11 cellular contexts compared by ENCODE assay signal in the genomic region with DNA sequence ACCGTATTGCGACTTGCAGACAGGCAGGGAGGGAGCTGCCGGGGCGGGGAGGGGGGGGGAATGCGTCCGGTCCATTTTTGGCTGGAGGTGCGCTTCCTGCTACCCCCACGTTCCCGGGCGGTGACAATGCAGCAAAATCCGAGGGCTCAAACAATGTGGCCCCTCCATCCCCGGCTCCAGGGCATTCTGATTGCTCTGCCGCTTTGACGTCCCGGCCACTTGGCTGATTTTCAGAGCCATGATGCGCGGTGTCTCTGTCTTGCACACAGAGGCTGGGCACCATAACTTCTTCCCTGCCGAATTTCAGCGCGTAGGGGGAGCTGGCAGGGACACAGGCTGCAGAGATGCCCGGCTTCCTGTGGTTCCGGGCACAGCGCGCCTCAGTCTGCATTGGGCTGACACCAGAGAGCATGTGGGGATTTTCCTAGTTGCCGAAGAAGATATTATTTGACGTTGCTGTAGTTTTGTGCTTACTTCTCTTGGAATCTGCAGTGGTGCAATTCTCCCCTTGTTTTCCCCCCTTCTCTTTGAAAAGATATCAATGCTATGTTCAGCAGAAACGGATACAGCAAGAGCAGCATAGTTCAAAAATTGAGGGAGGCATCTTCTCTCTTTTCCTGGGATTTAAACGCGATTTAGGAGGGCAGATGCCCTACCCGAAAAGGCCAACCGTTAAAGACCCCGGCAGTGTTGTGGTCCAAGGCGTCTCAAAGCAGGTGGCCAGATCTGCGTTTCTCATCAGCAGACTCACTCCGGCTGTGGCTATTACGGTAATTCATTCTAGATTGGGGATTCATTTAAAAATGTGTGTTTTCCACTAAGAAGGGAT. TPM values are rescaled to one million over a fixed set of nuclear protein-coding genes. Genes with fewer than 3 reads are reported as not detected.
DNase-seq lines count a peak whose midpoint lies in the region; ATAC-seq, FAIRE-seq and TF ChIP-seq lines count a peak whose summit lies in the region.
"Had no signal": no experiment of that assay in that cellular context is flagged by ENCODE, and none has a peak within 500 bp of the region (broad histone marks: within the 10 kb centered on the region; RNA-seq: fewer than 3 reads in every experiment).

No MANE protein-coding gene starts in this region.

- CTCF ChIA-PET in GM12878 (lab: Yijun Ruan, JAX) = interaction anchor here (1.9 kb wide), 1 partner anchor 173 kb away, joined by 4 read pairs; no protein-coding TSS in a partner anchor

- ATAC-seq in Right ventricle myocardium superior (ENCODE audit: poor library complexity) (no peak), GM12878 (peak; percentile 14), lung (ENCODE audit: insufficient read depth, low FRiP score) (peak; percentile 34)

- no peak overlapping the region for H3K9ac ChIP-seq in GM12878 (ENCODE audit: control insufficient read depth, insufficient read depth, low read length)

- 29% methylated on average over 36 of the region's 36 CpGs for WGBS in GM12878 (ENCODE audit: insufficient coverage, insufficient replicate concordance, low lambda C conversion rate, missing lambda C conversion rate)
- WGBS in lung, 2 donors = 9 to 10% methylated on average over 35 to 36 of the region's 36 CpGs

- no TSS peak for BruUV-seq in GM12878 (replicated peaks; lab: Mats Ljungman, UMichigan)

- H3K27ac ChIP-seq in GM12878 (ENCODE audit: control insufficient read depth, insufficient read depth) (no peak overlapping the region), lung (ENCODE audit: low read depth in 1 of 2, low read length in 1 of 2) (no peak overlapping the region), uterus (no peak overlapping the region)
- H3K27ac ChIP-seq: pancreas had no signal

- H3K4me1 ChIP-seq in GM12878 (ENCODE audit: control insufficient read depth, insufficient read depth, low read length) = no peaks in the 10 kb centered on the region; the same call in 1 of the 2 replicates
- peaks cover 0 to 13% of the 10 kb centered on the region in 2 donors for H3K4me1 ChIP-seq in lung (ENCODE audit: control insufficient read depth in 2 of 2, insufficient read depth in 2 of 2, low read length in 2 of 2)
- H3K4me1 ChIP-seq in uterus = peaks cover 0 to 17% of the 10 kb centered on the region in 2 donors

- DNase-seq in Right ventricle myocardium superior = peak; percentile 35
- no peak for DNase-seq in cardiac septum (ENCODE audit: low spot score)
- no peak for DNase-seq in GM12878 (ENCODE audit: low read depth, low spot score)
- DNase-seq in lung (ENCODE audit: low spot score) = no peak
- DNase-seq in urothelium cell line (ENCODE audit: low spot score) = peak; percentile 31
- no peak for DNase-seq in uterus
- no peak for DNase-seq in OCI-M1 (lab: John Stamatoyannopoulos, UW)
- DNase-seq in NCI-H2171 (lab: John Stamatoyannopoulos, UW) = no peak
- DNase-seq: DMS79 had no signal

- TF ChIP-seq EP300 in GM12878 (IDR thresholded peaks at IDR 0.05; ENCODE audit: borderline replicate concordance in 1 of 2, control insufficient read depth in 1 of 2, low read depth in 2 of 2, low read length in 2 of 2) = no peak

- TF ChIP-seq RAD21 in GM12878 (IDR thresholded peaks at IDR 0.05; ENCODE audit: insufficient read depth, low read depth, low read length) = no peak

- H3K27me3 ChIP-seq in GM12878 (replicated peaks in 1 of 2; ENCODE audit: control insufficient read depth in 2 of 2, insufficient read depth in 2 of 2, low read length in 1 of 2) (peaks cover 3 to 13% of the 10 kb centered on the region in 2 experiments), lung (ENCODE audit: control insufficient read depth, insufficient read depth) (peaks cover 14% of the 10 kb centered on the region), uterus (peaks cover 11 to 67% of the 10 kb centered on the region in 2 donors)

- FAIRE-seq in GM12878 (lab: Jason Lieb, UNC) (no peak), urothelium cell line (lab: Jason Lieb, UNC) (no peak)
- FAIRE-seq: bronchial epithelial cell, pancreas had no signal

- peak overlapping the region; percentile 7; the same call in 1 of the 2 replicates for H2AFZ ChIP-seq in GM12878 (ENCODE audit: control insufficient read depth, low read depth, low read length)

- H3K36me3 ChIP-seq in GM12878 (ENCODE audit: control insufficient read depth in 2 of 2, insufficient read depth in 2 of 2, low read length in 1 of 2) (no peaks in the 10 kb centered on the region), lung (ENCODE audit: control insufficient read depth in 2 of 2, insufficient read depth in 2 of 2, low read length in 2 of 2) (no peaks in the 10 kb centered on the region), uterus (no peaks in the 10 kb centered on the region)
- H3K36me3 ChIP-seq: pancreas had no signal

- TF ChIP-seq POLR2A in GM12878 (IDR thresholded peaks at IDR 0.05; ENCODE audit: low read depth, low read length) = no peak
- TF ChIP-seq POLR2A in uterus (IDR thresholded peaks at IDR 0.05) = no peak

- in situ Hi-C loops in GM12878 (cut with MboI) = no loop called here

- no peaks in the 10 kb centered on the region for H3K9me3 ChIP-seq in GM12878 (replicated peaks; ENCODE audit: control insufficient read depth, insufficient read depth, low read length)
- peaks cover 0 to 2% of the 10 kb centered on the region in 2 donors for H3K9me3 ChIP-seq in lung (ENCODE audit: control insufficient read depth in 2 of 2, insufficient read depth in 1 of 2, low read length in 1 of 2)
- H3K9me3 ChIP-seq in uterus = no peaks in the 10 kb centered on the region
- H3K9me3 ChIP-seq: pancreas had no signal

- intact Hi-C loops in Right ventricle myocardium superior (cut with DNase I) = no loop called here
- intact Hi-C loops in cardiac septum (cut with DNase I) = loop anchor here (10.0 kb wide), 1 partner anchor 169 kb away; no protein-coding TSS in a partner anchor
- intact Hi-C loops in GM12878 (cut with micrococcal nuclease; ENCODE audit: unreplicated experiment) = loop anchor here (5.0 kb wide), 1 partner anchor 148 kb away; no protein-coding TSS in a partner anchor
- intact Hi-C loops in uterus (cut with DNase I; ENCODE audit: low total_unique reads) = no loop called here

- no peaks in the 10 kb centered on the region for H4K20me1 ChIP-seq in GM12878 (ENCODE audit: control insufficient read depth, insufficient read depth)

- SMC1A ChIA-PET in GM12878 (lab: Charles Lee; ENCODE audit: uncharacterized antibody, unreplicated experiment) = no interaction called here

- RAD21 ChIA-PET in GM12878 (lab: Charles Lee; ENCODE audit: unreplicated experiment) = no interaction called here

- TF ChIP-seq CTCF in GM12878 (IDR thresholded peaks at IDR 0.05 in 2 of 3, conservative IDR thresholded peaks at IDR 0.05 in 1 of 3; ENCODE audit: control insufficient read depth in 2 of 3, extremely low read depth in 1 of 3, insufficient read depth in 1 of 3, low read depth in 3 of 3, low read length in 3 of 3) (no peak), lung (IDR thresholded peaks at IDR 0.05; ENCODE audit: control extremely low read depth, extremely low read depth) (no peak), uterus (IDR thresholded peaks at IDR 0.05) (no peak)

- POLR2A ChIA-PET in GM12878 (lab: Charles Lee) = no interaction called here

- no peaks in the 10 kb centered on the region for H3K79me2 ChIP-seq in GM12878 (ENCODE audit: control insufficient read depth, insufficient read depth, low read length)

- H3K4me2 ChIP-seq in GM12878 (ENCODE audit: control insufficient read depth, insufficient read depth) = peak overlapping the region; percentile 72

- H3K4me3 ChIP-seq in GM12878 (peak overlapping the region; percentile 55; the same call in 1 of the 2 replicates), lung (no peak overlapping the region), uterus (peak overlapping the region in 1 of 2 donors; percentile 27)

TF ChIP-seq in GM12878, 131 proteins besides CTCF, POLR2A, EP300 and RAD21:
- TF ChIP-seq MTA3 (IDR thresholded peaks at IDR 0.05; ENCODE audit: borderline replicate concordance, low read length) = no peak
- TF ChIP-seq, protein P1, sequence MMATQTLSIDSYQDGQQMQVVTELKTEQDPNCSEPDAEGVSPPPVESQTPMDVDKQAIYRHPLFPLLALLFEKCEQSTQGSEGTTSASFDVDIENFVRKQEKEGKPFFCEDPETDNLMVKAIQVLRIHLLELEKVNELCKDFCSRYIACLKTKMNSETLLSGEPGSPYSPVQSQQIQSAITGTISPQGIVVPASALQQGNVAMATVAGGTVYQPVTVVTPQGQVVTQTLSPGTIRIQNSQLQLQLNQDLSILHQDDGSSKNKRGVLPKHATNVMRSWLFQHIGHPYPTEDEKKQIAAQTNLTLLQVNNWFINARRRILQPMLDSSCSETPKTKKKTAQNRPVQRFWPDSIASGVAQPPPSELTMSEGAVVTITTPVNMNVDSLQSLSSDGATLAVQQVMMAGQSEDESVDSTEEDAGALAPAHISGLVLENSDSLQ (IDR thresholded peaks at IDR 0.05) = no peak
- TF ChIP-seq JUNB (IDR thresholded peaks at IDR 0.05) = no peak
- TF ChIP-seq ZNF622 (IDR thresholded peaks at IDR 0.05) = no peak
- no peak for TF ChIP-seq ASH2L (IDR thresholded peaks at IDR 0.05; ENCODE audit: borderline replicate concordance, low read depth)
- TF ChIP-seq RBBP5 (conservative IDR thresholded peaks at IDR 0.05) = no peak
- no peak for TF ChIP-seq RELA (IDR thresholded peaks at IDR 0.05; ENCODE audit: borderline replicate concordance, partially characterized antibody)
- peak; percentile 19 to 30; a peak in 1 of 4 replicates for TF ChIP-seq SRF (IDR thresholded peaks at IDR 0.05; ENCODE audit: low read depth in 2 of 2, low read length in 2 of 2)

RNA-seq across cellular contexts. Expression of a gene that starts 1.4 kb away (rescaled TPM):
- total RNA-seq in Right ventricle myocardium superior = not detected
- total RNA-seq in cardiac septum = not detected
- 12.1 and 14.3 TPM in 2 replicates for total RNA-seq in GM12878 (2013; cell fraction: nucleolus; rRNA removed)
- total RNA-seq in GM12878 (2014; rRNA removed) = under 0.01 and 0.05 TPM in 2 replicates
- 0.04 TPM in 1 of 2 replicates, not detected in the other for total RNA-seq in GM12878 (2014; rRNA removed; fragmentation: Illumina TruSeq; extraction: Trizol)
- 0.21 and 0.31 TPM in 2 replicates for total RNA-seq in GM12878 (2021)
- polyA plus RNA-seq in GM12878 (2011; ENCODE audit: low read depth) = not detected
- 0.23 and 0.24 TPM in 2 replicates for polyA plus RNA-seq in GM12878 (2011; rRNA removed)
- polyA plus RNA-seq in GM12878 (2011; cell fraction: cytosol; rRNA removed) = 0.08 and 0.12 TPM in 2 replicates
- 0.78 and 1.4 TPM in 2 replicates for polyA plus RNA-seq in GM12878 (2011; cell fraction: nucleus; rRNA removed)
- polyA plus RNA-seq in GM12878 (2012) = 0.01 TPM in 1 of 2 replicates, not detected in the other
- 0.03 TPM in 1 of 2 replicates, not detected in the other for polyA plus RNA-seq in GM12878 (2014; fragmentation: Illumina TruSeq; extraction: Trizol)
- under 1 TPM in 1 of 2 experiments, not detected in 1; 0.02 TPM for polyA plus RNA-seq in GM12878 (2014; fragmentation: Nextera tagmentation; extraction: Ambion mirVana)
- 0.06 TPM in 1 of 2 replicates, not detected in the other for polyA plus RNA-seq in GM12878 (2014; rRNA removed)
- polyA plus RNA-seq in GM12878 (2016; fragmentation: Nextera tagmentation; extraction: Ambion mirVana) = not detected
- 0.88 TPM in 2 replicates for polyA minus RNA-seq in GM12878 (2011; rRNA and poly(A)+ RNA removed)
- 0.31 TPM in 1 of 2 replicates, not detected in the other for polyA minus RNA-seq in GM12878 (2011; cell fraction: cytosol; rRNA and poly(A)+ RNA removed)
- polyA minus RNA-seq in GM12878 (2011; cell fraction: nucleus; rRNA and poly(A)+ RNA removed) = 1.8 and 2.8 TPM in 2 replicates
- total RNA-seq in lung = under 1 TPM; 0.11 to 0.21 TPM
- under 1 TPM; 0.05 to 0.14 TPM for polyA plus RNA-seq in lung
- under 1 TPM in 1 of 4 donors, not detected in 3; 0.28 TPM for total RNA-seq in uterus

Comparison
In these comparisons a context has a peak if more than half of its experiments do, and no peak if none do; other contexts are left out.
1. DNase-seq: peak in Right ventricle myocardium superior (single experiment) and urothelium cell line (single experiment); none in cardiac septum (single experiment), GM12878 (single experiment), lung (single experiment), uterus (0 of 2), OCI-M1 (single experiment) and NCI-H2171 (single experiment).
2. intact Hi-C loops: an anchor here in cardiac septum (10.0 kb wide) and GM12878 (5.0 kb wide); none called in Right ventricle myocardium superior and uterus.